8 cellular contexts compared by ENCODE assay signal in genomic region chr14:56579345-56580316, GRCh38. TPM values are rescaled to one million over a fixed set of nuclear protein-coding genes. Genes with fewer than 3 reads are reported as not detected.
DNase-seq lines count a peak whose midpoint lies in the region; ATAC-seq and TF ChIP-seq lines count a peak whose summit lies in the region.

Gene TMEM260 (plus strand): TSS chr14:56579798. CDS start chr14:56579915, 117 bp downstream.

- H3K79me2 ChIP-seq in neural progenitor cell (ENCODE audit: low read depth) = peaks cover 48% of the 10 kb centered on the region

- in situ Hi-C loops in HAP-1 (cut with MboI; ENCODE audit: low sequenced_read_pairs) = loop anchor here (10.0 kb wide), 1 partner anchor 235 kb away; the partner anchor contains the start of gene OTX2

- peaks cover 21% of the 10 kb centered on the region for H3K4me1 ChIP-seq in HAP-1
- peaks cover 12% of the 10 kb centered on the region for H3K4me1 ChIP-seq in foreskin keratinocyte
- H3K4me1 ChIP-seq in neural progenitor cell = peaks cover 9% of the 10 kb centered on the region

- no peaks in the 10 kb centered on the region for H3K9me3 ChIP-seq in HAP-1
- H3K9me3 ChIP-seq in MG63 = no peaks in the 10 kb centered on the region
- H3K9me3 ChIP-seq in neural progenitor cell (ENCODE audit: low read depth) = no peaks in the 10 kb centered on the region

- H3K27me3 ChIP-seq in HAP-1 (ENCODE audit: low read depth) (no peaks in the 10 kb centered on the region), MG63 (no peaks in the 10 kb centered on the region), foreskin keratinocyte (no peaks in the 10 kb centered on the region), neural progenitor cell (no peaks in the 10 kb centered on the region)

- peak within 1 kb of the TSS; percentile 94 for H3K9ac ChIP-seq in neural progenitor cell

- H3K27ac ChIP-seq in foreskin keratinocyte (peak within 1 kb of the TSS; percentile 97), neural progenitor cell (peak within 1 kb of the TSS; percentile 88)

- no peaks in the 10 kb centered on the region for H3K36me3 Mint-ChIP-seq in neural progenitor cell

- H2AFZ ChIP-seq in neural progenitor cell (replicated peaks) = peak within 1 kb of the TSS; percentile 99

- peak; percentile 44 for DNase-seq in GF-D8 (lab: John Stamatoyannopoulos, UW)
- peak; percentile 70 to 93 for DNase-seq in HAP-1 (ENCODE audit: low spot score in 2 of 2)
- peak; percentile 73 for DNase-seq in MG63
- DNase-seq in SHP77 treated with DMSO at 0.1 percent for 48 hours (lab: John Stamatoyannopoulos, UW) = peak; percentile 75
- DNase-seq in activated gamma-delta T cell treated with Interleukin-2 at 50 U/mL for 16 hours = peak; percentile 92
- peak; percentile 61 to 83 for DNase-seq in foreskin keratinocyte
- DNase-seq in neural progenitor cell (ENCODE audit: low spot score) = peak; percentile 94
- peak; percentile 75 for DNase-seq in stromal cell of bone marrow (ENCODE audit: low read depth)

- peak; percentile 94 for ATAC-seq in foreskin keratinocyte

- H3K4me2 ChIP-seq in neural progenitor cell = peak within 1 kb of the TSS; percentile 97

- peak within 1 kb of the TSS; percentile 99 for H3K27ac Mint-ChIP-seq in neural progenitor cell

- peak within 1 kb of the TSS; percentile 91 for H3K4me3 Mint-ChIP-seq in neural progenitor cell

- H3K27me3 Mint-ChIP-seq in neural progenitor cell (ENCODE audit: insufficient read depth, low read depth) = no peaks in the 10 kb centered on the region

- H3K9me3 Mint-ChIP-seq in neural progenitor cell = no peaks in the 10 kb centered on the region

- H4K20me1 ChIP-seq in neural progenitor cell (ENCODE audit: low read depth) = peaks cover 46% of the 10 kb centered on the region

- no peaks in the 10 kb centered on the region for H3F3A ChIP-seq in neural progenitor cell (ENCODE audit: low read depth)

- peak; percentile 83 for TF ChIP-seq CTCF in foreskin keratinocyte (conservative IDR thresholded peaks at IDR 0.05)
- TF ChIP-seq CTCF in neural progenitor cell (IDR thresholded peaks at IDR 0.05) = peak; percentile 83

- peak within 1 kb of the TSS; percentile 80 for H3K4me3 ChIP-seq in HAP-1
- H3K4me3 ChIP-seq in MG63 = peak within 1 kb of the TSS; percentile 80
- peak within 1 kb of the TSS; percentile 82 for H3K4me3 ChIP-seq in neural progenitor cell

- peaks cover 24% of the 10 kb centered on the region for H3K4me1 Mint-ChIP-seq in neural progenitor cell

- H3K36me3 ChIP-seq in HAP-1 (replicated peaks) (peaks cover 3% of the 10 kb centered on the region; the same call in 1 of the 2 replicates), MG63 (no peaks in the 10 kb centered on the region), neural progenitor cell (no peaks in the 10 kb centered on the region)

RNA-seq across cellular contexts. Expression of gene TMEM260, which starts in this region (rescaled TPM):
- 2.4 and 3.2 TPM in 2 replicates for total RNA-seq in MG63 (2014; rRNA removed; shearing (Covaris generic); ENCODE audit: low replicate concordance)
- total RNA-seq in foreskin keratinocyte (8.9 and 9.3 TPM in 2 replicates), neural progenitor cell (ENCODE audit: low replicate concordance) (20.9 and 30.7 TPM in 2 replicates)
- polyA plus RNA-seq in foreskin keratinocyte = 3.9 TPM in 2 replicates

Comparison
In these comparisons a context has a peak if more than half of its experiments do, and no peak if none do; other contexts are left out.
1. Peak in every context shown above with its lines: DNase-seq, ATAC-seq, H3K4me3 ChIP-seq and H3K27ac ChIP-seq.
2. DNase-seq: peak in every context shown above with its lines; median percentile 94 in neural progenitor cell; 92 in activated gamma-delta T cell treated with Interleukin-2 at 50 U/mL for 16 hours; 82 in HAP-1; 75 in SHP77 treated with DMSO at 0.1 percent for 48 hours; 75 in stromal cell of bone marrow; 73 in MG63; 72 in foreskin keratinocyte; 44 in GF-D8.